Comparison of ENCODE assay signal across 16 cellular contexts in the genomic region with DNA sequence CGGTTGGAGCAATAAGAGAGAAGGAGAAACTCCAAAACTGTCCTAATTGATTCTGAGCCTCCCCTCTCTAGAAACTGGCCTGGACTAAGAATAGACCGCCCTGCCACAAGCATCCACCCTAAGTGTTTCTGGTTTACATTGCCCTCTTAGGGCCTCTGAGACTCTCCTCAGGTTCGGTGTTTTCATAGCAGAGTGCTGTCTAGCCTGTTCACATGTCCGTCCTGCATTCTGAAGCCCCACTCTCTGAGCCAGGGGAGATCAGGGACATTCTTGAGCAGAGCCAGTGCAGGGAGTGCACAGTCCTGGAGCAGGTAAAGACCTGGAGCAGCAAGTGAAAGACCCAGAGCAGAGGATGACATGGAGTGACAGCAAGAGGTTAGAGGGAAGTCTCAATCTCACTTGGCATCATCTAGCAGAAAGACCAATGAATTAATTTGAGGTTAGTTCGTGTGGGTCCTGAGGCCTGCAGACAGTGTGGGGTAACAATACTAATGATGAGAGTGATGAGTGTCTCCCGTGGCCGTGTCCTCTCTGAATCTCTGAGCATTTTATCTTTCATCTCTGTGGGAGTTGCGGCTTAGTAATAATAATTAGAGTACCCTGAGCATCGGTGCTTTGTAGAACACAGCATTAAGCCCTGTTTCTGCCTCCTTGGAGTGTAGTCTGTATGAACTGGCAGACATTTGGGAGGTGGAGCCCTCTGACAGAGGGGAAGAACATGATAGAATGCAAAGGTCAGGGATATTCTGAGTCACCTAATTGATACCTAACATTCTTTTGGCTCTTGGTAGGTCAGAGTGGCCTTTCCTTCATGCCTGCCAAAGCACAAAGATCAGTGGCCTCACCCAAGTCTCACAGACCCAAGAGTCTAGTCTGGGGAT. TPM values are rescaled to one million over a fixed set of nuclear protein-coding genes. Genes with fewer than 3 reads are reported as not detected.
DNase-seq lines count a peak whose midpoint lies in the region; ATAC-seq, FAIRE-seq and TF ChIP-seq lines count a peak whose summit lies in the region.
"Had no signal": no experiment of that assay in that cellular context is flagged by ENCODE, and none has a peak within 500 bp of the region (broad histone marks: within the 10 kb centered on the region; RNA-seq: fewer than 3 reads in every experiment).

No MANE protein-coding gene starts in this region.

- in situ Hi-C loops in GM12878 (cut with MboI): no loop called here

- TF ChIP-seq CTCF in GM12878 (IDR thresholded peaks at IDR 0.05 in 2 of 3, conservative IDR thresholded peaks at IDR 0.05 in 1 of 3; ENCODE audit: control insufficient read depth in 2 of 3, extremely low read depth in 1 of 3, insufficient read depth in 1 of 3, low read depth in 3 of 3, low read length in 3 of 3) (no peak), nephron (IDR thresholded peaks at IDR 0.05; ENCODE audit: unreplicated experiment in 3 of 3) (no peak)

- H3K4me3 ChIP-seq in GM12878: no peak overlapping the region

- H3K4me1 ChIP-seq in GM12878 (ENCODE audit: control insufficient read depth, insufficient read depth, low read length): peaks cover 26% of the 10 kb centered on the region

- no peak overlapping the region for H3K9ac ChIP-seq in GM12878 (ENCODE audit: control insufficient read depth, insufficient read depth, low read length)

- H3K9me3 Mint-ChIP-seq in nephron: no peaks in the 10 kb centered on the region
- H3K9me3 Mint-ChIP-seq: activated CD4-positive, alpha-beta T cell treated with anti-CD3 and anti-CD28 coated beads, Interleukin-2, amount 10 ng/mL, durations not matched to agents 24 days and 14 days had no signal

- no peak for TF ChIP-seq POLR2A in GM12878 (IDR thresholded peaks at IDR 0.05; ENCODE audit: low read depth, low read length)

- POLR2A ChIA-PET in GM12878 (lab: Charles Lee): interaction anchor here (0.6 to 12.8 kb wide), 9 partner anchors 8 to 941 kb away, joined by 3 to 170 read pairs (median 4); partner anchors contain the start of gene MAPKBP1

- WGBS in GM12878 (ENCODE audit: insufficient coverage, insufficient replicate concordance, low lambda C conversion rate, missing lambda C conversion rate): 61% methylated on average over 9 of the region's 9 CpGs

- CTCF ChIA-PET in GM12878 (lab: Yijun Ruan, JAX): interaction anchor here (0.7 to 12.6 kb wide), 5 partner anchors 10 to 25 kb away, joined by 3 to 179 read pairs (median 6); partner anchors contain the start of gene MAPKBP1

- peak; percentile 35 for FAIRE-seq in GM12878 (lab: Jason Lieb, UNC)

- no peaks in the 10 kb centered on the region for H3K27me3 Mint-ChIP-seq in nephron (ENCODE audit: low read depth)
- H3K27me3 Mint-ChIP-seq: activated CD4-positive, alpha-beta T cell treated with anti-CD3 and anti-CD28 coated beads, Interleukin-2, amount 10 ng/mL, durations not matched to agents 24 days and 14 days had no signal

- SMC1A ChIA-PET in GM12878 (lab: Charles Lee; ENCODE audit: uncharacterized antibody, unreplicated experiment): interaction anchor here (0.6 to 12.8 kb wide), 8 partner anchors 8 to 25 kb away, joined by 3 to 189 read pairs (median 6); partner anchors contain the start of gene MAPKBP1

- peak overlapping the region; percentile 46 for H3K4me2 ChIP-seq in GM12878 (ENCODE audit: control insufficient read depth, insufficient read depth)

- intact Hi-C loops in GM12878 (cut with micrococcal nuclease; ENCODE audit: unreplicated experiment): no loop called here

- peak overlapping the region; percentile 27; the same call in 1 of the 2 replicates for H3K27ac ChIP-seq in GM12878 (ENCODE audit: control insufficient read depth, insufficient read depth)

- H3K79me2 ChIP-seq in GM12878 (ENCODE audit: control insufficient read depth, insufficient read depth, low read length): peaks cover 5% of the 10 kb centered on the region

- DNase-seq in ELR (ENCODE audit: low read depth) (peak; percentile 60), GM12878 (ENCODE audit: low read depth, low spot score) (no peak), OCI-M1 (lab: John Stamatoyannopoulos, UW) (no peak), germinal center (ENCODE audit: low spot score) (no peak), SW 1271 (lab: John Stamatoyannopoulos, UW) (no peak)
- DNase-seq in stimulated activated CD4-positive, alpha-beta T cell treated with anti-CD3 and anti-CD28 coated beads, Interleukin-2, amount 100 ng/mL, for 24 hours: no peak
- DNase-seq: activated CD4-positive, alpha-beta T cell treated with anti-CD3 and anti-CD28 coated beads, Interleukin-2, amount 10 ng/mL, durations not matched to agents 24 days and 14 days; activated naive CD4-positive, alpha-beta T cell; central memory CD4-positive, alpha-beta T cell; COR-L47; GOT3; NCI-H146; NCI-H748 treated with DMSO at 0.1 percent for 48 hours; retina had no signal

- H3K27ac Mint-ChIP-seq in nephron: peak overlapping the region in 2 of 3 experiments; percentile 27
- H3K27ac Mint-ChIP-seq: activated CD4-positive, alpha-beta T cell treated with anti-CD3 and anti-CD28 coated beads, Interleukin-2, amount 10 ng/mL, durations not matched to agents 24 days and 14 days had no signal

- no peaks in the 10 kb centered on the region for H3K27me3 ChIP-seq in GM12878 (replicated peaks in 1 of 2; ENCODE audit: control insufficient read depth in 2 of 2, insufficient read depth in 2 of 2, low read length in 1 of 2)

- H3K4me1 Mint-ChIP-seq in nephron: peaks cover 33% of the 10 kb centered on the region

- H2AFZ ChIP-seq in GM12878 (ENCODE audit: control insufficient read depth, low read depth, low read length): peak overlapping the region; percentile 30; the same call in 1 of the 2 replicates

- H3K36me3 Mint-ChIP-seq in nephron (ENCODE audit: low read depth): peaks cover 20% of the 10 kb centered on the region

- RAD21 ChIA-PET in GM12878 (lab: Charles Lee; ENCODE audit: unreplicated experiment): interaction anchor here (0.9 to 12.8 kb wide), 7 partner anchors 10 to 26 kb away, joined by 3 to 169 read pairs (median 4); partner anchors contain the start of gene MAPKBP1

- TF ChIP-seq RAD21 in GM12878 (IDR thresholded peaks at IDR 0.05; ENCODE audit: insufficient read depth, low read depth, low read length): no peak

- ATAC-seq in HG02610 (IDR thresholded peaks at IDR 0.05; ENCODE audit: unreplicated experiment) (peak; percentile 46), GM12878 (peak; percentile 84)

- no peaks in the 10 kb centered on the region; a peak in 1 of 4 replicates for H3K36me3 ChIP-seq in GM12878 (ENCODE audit: control insufficient read depth in 2 of 2, insufficient read depth in 2 of 2, low read length in 1 of 2)

- no peaks in the 10 kb centered on the region for H4K20me1 ChIP-seq in GM12878 (ENCODE audit: control insufficient read depth, insufficient read depth)

- no peaks in the 10 kb centered on the region; the same call in 2 of the 3 replicates for H3K9me3 ChIP-seq in GM12878 (replicated peaks; ENCODE audit: control insufficient read depth, insufficient read depth, low read length)

- TF ChIP-seq EP300 in GM12878 (IDR thresholded peaks at IDR 0.05; ENCODE audit: borderline replicate concordance in 1 of 2, control insufficient read depth in 1 of 2, low read depth in 2 of 2, low read length in 2 of 2): no peak; a peak in 1 of 4 replicates

- H3K4me3 Mint-ChIP-seq in nephron: no peak overlapping the region
- H3K4me3 Mint-ChIP-seq: activated CD4-positive, alpha-beta T cell treated with anti-CD3 and anti-CD28 coated beads, Interleukin-2, amount 10 ng/mL, durations not matched to agents 24 days and 14 days had no signal

- BruUV-seq in GM12878 (replicated peaks; lab: Mats Ljungman, UMichigan): no TSS peak

RNA-seq across cellular contexts. Expression of gene MAPKBP1, which starts 24.6 kb away (rescaled TPM):
- 88.7 and 98.8 TPM in 2 replicates for total RNA-seq in GM12878 (2013; cell fraction: nucleolus; rRNA removed)
- total RNA-seq in GM12878 (2014; rRNA removed) (8.5 and 13.5 TPM in 2 replicates), GM12878 (2014; rRNA removed; fragmentation: Illumina TruSeq; extraction: Trizol) (6.7 and 7.2 TPM in 2 replicates), GM12878 (2021) (15.7 and 19.0 TPM in 2 replicates)
- polyA plus RNA-seq in GM12878 (2011; ENCODE audit: low read depth): 3.5 TPM
- polyA plus RNA-seq in GM12878 (2011; rRNA removed) (3.6 and 6.5 TPM in 2 replicates), GM12878 (2014; fragmentation: Illumina TruSeq; extraction: Trizol) (6.8 and 7.5 TPM in 2 replicates), GM12878 (2014; fragmentation: Nextera tagmentation; extraction: Ambion mirVana) (under 1 TPM; 0.44 to 0.50 TPM), GM12878 (2014; rRNA removed) (10.4 and 12.2 TPM in 2 replicates), GM12878 (2016; fragmentation: Nextera tagmentation; extraction: Ambion mirVana) (1 to 10 TPM; 6.5 to 7.8 TPM)
- polyA plus RNA-seq in GM12878 (2011; cell fraction: cytosol; rRNA removed): 5.1 and 6.2 TPM in 2 replicates
- polyA plus RNA-seq in GM12878 (2011; cell fraction: nucleus; rRNA removed): 38.1 and 56.5 TPM in 2 replicates
- 6.4 and 8.7 TPM in 2 replicates for polyA plus RNA-seq in GM12878 (2012)
- 20.2 and 27.6 TPM in 2 replicates for polyA minus RNA-seq in GM12878 (2011; rRNA and poly(A)+ RNA removed)
- 4.4 and 4.9 TPM in 2 replicates for polyA minus RNA-seq in GM12878 (2011; cell fraction: cytosol; rRNA and poly(A)+ RNA removed)
- polyA minus RNA-seq in GM12878 (2011; cell fraction: nucleus; rRNA and poly(A)+ RNA removed): 29.6 and 53.2 TPM in 2 replicates

RNA-seq across cellular contexts. Expression of gene JMJD7, which starts 29.0 kb away (rescaled TPM):
- 18.7 and 20.7 TPM in 2 replicates for total RNA-seq in GM12878 (2013; cell fraction: nucleolus; rRNA removed)
- total RNA-seq in GM12878 (2014; rRNA removed) (7.5 and 8.5 TPM in 2 replicates), GM12878 (2014; rRNA removed; fragmentation: Illumina TruSeq; extraction: Trizol) (4.4 and 4.7 TPM in 2 replicates), GM12878 (2021) (10.3 and 12.2 TPM in 2 replicates)
- polyA plus RNA-seq in GM12878 (2011; ENCODE audit: low read depth): 9.5 TPM
- polyA plus RNA-seq in GM12878 (2011; rRNA removed) (3.7 and 6.8 TPM in 2 replicates), GM12878 (2014; fragmentation: Illumina TruSeq; extraction: Trizol) (0.86 and 5.3 TPM in 2 replicates), GM12878 (2014; fragmentation: Nextera tagmentation; extraction: Ambion mirVana) (1 to 10 TPM in 1 of 2 experiments, under 1 TPM in 1; 0.79 to 2.2 TPM), GM12878 (2014; rRNA removed) (8.9 and 9.9 TPM in 2 replicates), GM12878 (2016; fragmentation: Nextera tagmentation; extraction: Ambion mirVana) (10 to 100 TPM in 1 of 2 experiments, 1 to 10 TPM in 1; 6.3 to 10.4 TPM)
- 8.1 and 12.4 TPM in 2 replicates for polyA plus RNA-seq in GM12878 (2011; cell fraction: cytosol; rRNA removed)
- polyA plus RNA-seq in GM12878 (2011; cell fraction: nucleus; rRNA removed): 17.3 and 21.3 TPM in 2 replicates
- 4.0 and 6.1 TPM in 2 replicates for polyA plus RNA-seq in GM12878 (2012)
- 3.2 and 4.0 TPM in 2 replicates for polyA minus RNA-seq in GM12878 (2011; rRNA and poly(A)+ RNA removed)
- 1.5 and 2.5 TPM in 2 replicates for polyA minus RNA-seq in GM12878 (2011; cell fraction: cytosol; rRNA and poly(A)+ RNA removed)
- polyA minus RNA-seq in GM12878 (2011; cell fraction: nucleus; rRNA and poly(A)+ RNA removed): 1.6 and 3.9 TPM in 2 replicates

RNA-seq across cellular contexts. Expression of gene PLA2G4B, which starts 39.8 kb away (rescaled TPM):
- 5.0 and 9.9 TPM in 2 replicates for total RNA-seq in GM12878 (2013; cell fraction: nucleolus; rRNA removed)
- total RNA-seq in GM12878 (2014; rRNA removed) (2.6 and 3.1 TPM in 2 replicates), GM12878 (2014; rRNA removed; fragmentation: Illumina TruSeq; extraction: Trizol) (0.67 and 0.78 TPM in 2 replicates), GM12878 (2021) (3.1 and 6.6 TPM in 2 replicates)
- 3.3 TPM for polyA plus RNA-seq in GM12878 (2011; ENCODE audit: low read depth)
- polyA plus RNA-seq in GM12878 (2011; rRNA removed) (2.7 and 3.2 TPM in 2 replicates), GM12878 (2014; fragmentation: Illumina TruSeq; extraction: Trizol) (0.43 and 2.4 TPM in 2 replicates), GM12878 (2014; fragmentation: Nextera tagmentation; extraction: Ambion mirVana) (under 1 TPM; 0.22 to 0.93 TPM), GM12878 (2014; rRNA removed) (3.8 and 6.9 TPM in 2 replicates), GM12878 (2016; fragmentation: Nextera tagmentation; extraction: Ambion mirVana) (1 to 10 TPM; 4.4 to 6.3 TPM)
- 2.9 and 6.4 TPM in 2 replicates for polyA plus RNA-seq in GM12878 (2011; cell fraction: cytosol; rRNA removed)
- 27.2 and 31.9 TPM in 2 replicates for polyA plus RNA-seq in GM12878 (2011; cell fraction: nucleus; rRNA removed)
- polyA plus RNA-seq in GM12878 (2012): 2.4 and 3.6 TPM in 2 replicates
- polyA minus RNA-seq in GM12878 (2011; rRNA and poly(A)+ RNA removed): 0.22 and 0.72 TPM in 2 replicates
- polyA minus RNA-seq in GM12878 (2011; cell fraction: cytosol; rRNA and poly(A)+ RNA removed): not detected in 2 replicates
- polyA minus RNA-seq in GM12878 (2011; cell fraction: nucleus; rRNA and poly(A)+ RNA removed): 1.9 and 3.4 TPM in 2 replicates
